ENCODE assay signal across 8 cellular contexts in genomic region chr20:38663660-38664059, GRCh38.
"Had no signal": no experiment of that assay in that cellular context is flagged by ENCODE, and none has a peak within 500 bp of the region (broad histone marks: within the 10 kb centered on the region; RNA-seq: fewer than 3 reads in every experiment).

No MANE protein-coding gene starts in this region.

- H3K4me3 Mint-ChIP-seq: HFFc6 had no signal

- H3K4me3 ChIP-seq: GM23248, HAP-1 had no signal

- H3K27ac Mint-ChIP-seq: HFFc6 had no signal

- H3K36me3 ChIP-seq: HAP-1 had no signal

- H3K9me3 ChIP-seq: HAP-1 had no signal

- DNase-seq: GM23248, GOT3, H7, HFFc6, IMR-90 had no signal

- ATAC-seq: HCT116 had no signal

- H3K9me3 Mint-ChIP-seq: HFFc6 had no signal

- H3K4me1 ChIP-seq: HAP-1 had no signal

- H3K9ac ChIP-seq: GM23248 had no signal

- H3K27ac ChIP-seq: GM23248, HL-60 had no signal

- H2AFZ ChIP-seq: GM23248 had no signal
